ENCODE assay signal across 9 cellular contexts in genomic region chr3:24678441-24678865, GRCh38.
DNase-seq lines count a peak whose midpoint lies in the region; ATAC-seq and TF ChIP-seq lines count a peak whose summit lies in the region.
"Had no signal": no experiment of that assay in that cellular context is flagged by ENCODE, and none has a peak within 500 bp of the region (broad histone marks: within the 10 kb centered on the region; RNA-seq: fewer than 3 reads in every experiment).

No MANE protein-coding gene starts in this region.

- no peaks in the 10 kb centered on the region for H3K27me3 ChIP-seq in body of pancreas
- H3K27me3 ChIP-seq: upper lobe of left lung had no signal

- DNase-seq in NOMO-1 (lab: John Stamatoyannopoulos, UW; ENCODE audit: unreplicated experiment in 2 of 2) (peak; percentile 17 to 55), NOMO-1 treated with dmso at 0.1 percent for 144 hours (lab: John Stamatoyannopoulos, UW; ENCODE audit: unreplicated experiment) (no peak), KG1 (lab: John Stamatoyannopoulos, UW) (peak; percentile 77), body of pancreas (peak in 1 of 4 donors; percentile 44), OCI-M2 (lab: John Stamatoyannopoulos, UW; ENCODE audit: unreplicated experiment) (no peak), NCI-H1694 (lab: John Stamatoyannopoulos, UW) (no peak)
- peak; percentile 17 for DNase-seq in stimulated activated CD8-positive, alpha-beta memory T cell treated with anti-CD3 and anti-CD28 coated beads, Interleukin-15, amount 100 ng/mL, for 48 hours (ENCODE audit: low read depth in 2 of 2)
- DNase-seq: upper lobe of left lung had no signal

- no peak overlapping the region for H3K27ac ChIP-seq in body of pancreas
- H3K27ac ChIP-seq: upper lobe of left lung had no signal

- H3K36me3 ChIP-seq in body of pancreas (replicated peaks in 1 of 2; ENCODE audit: insufficient read depth in 1 of 2, low read depth in 2 of 2) = no peaks in the 10 kb centered on the region
- H3K36me3 ChIP-seq: upper lobe of left lung had no signal

- TF ChIP-seq CTCF in body of pancreas (IDR thresholded peaks at IDR 0.05) = no peak

- ATAC-seq in body of pancreas (peak; percentile 24), HG02763 (IDR thresholded peaks at IDR 0.05; ENCODE audit: unreplicated experiment) (no peak)

- no peaks in the 10 kb centered on the region for H3K9me3 ChIP-seq in body of pancreas
- H3K9me3 ChIP-seq: upper lobe of left lung had no signal

- intact Hi-C loops in body of pancreas (cut with DNase I) = loop anchor here (5.0 kb wide), 1 partner anchor 676 kb away; no protein-coding TSS in a partner anchor

- no peak for TF ChIP-seq POLR2A in body of pancreas (IDR thresholded peaks at IDR 0.05)

- peaks cover under 1% of the 10 kb centered on the region for H3K4me1 ChIP-seq in body of pancreas

- 52 to 79% methylated on average over 7 of the region's 7 CpGs for WGBS in body of pancreas, 2 donors

- H3K4me3 ChIP-seq in body of pancreas = no peak overlapping the region
- H3K4me3 ChIP-seq: upper lobe of left lung had no signal

Comparison
In these comparisons a context has a peak if more than half of its experiments do, and no peak if none do; other contexts are left out.
1. DNase-seq: peak in NOMO-1 (2 of 2), KG1 (single experiment) and stimulated activated CD8-positive, alpha-beta memory T cell treated with anti-CD3 and anti-CD28 coated beads, Interleukin-15, amount 100 ng/mL, for 48 hours (2 of 2); none in NOMO-1 treated with dmso at 0.1 percent for 144 hours (single experiment), OCI-M2 (single experiment) and NCI-H1694 (single experiment).